ENCODE assay signal across 11 cellular contexts in genomic region chr3:108293858-108294257, GRCh38. TPM values are rescaled to one million over a fixed set of nuclear protein-coding genes. Genes with fewer than 3 reads are reported as not detected.
A peak's percentile ranks its signal among the peaks of the same experiment; 100 is the strongest.
DNase-seq lines count a peak whose midpoint lies in the region; ATAC-seq, FAIRE-seq and TF ChIP-seq lines count a peak whose summit lies in the region.
"Had no signal": no experiment of that assay in that cellular context is flagged by ENCODE, and none has a peak within 500 bp of the region (broad histone marks: within the 10 kb centered on the region; RNA-seq: fewer than 3 reads in every experiment).

No MANE protein-coding gene starts in this region.

- H3K27ac Mint-ChIP-seq in T-cell = peak overlapping the region; percentile 37 to 64

- no peaks in the 10 kb centered on the region for H3K9me3 ChIP-seq in breast epithelium
- peaks cover 0 to 5% (median 0%) of the 10 kb centered on the region in 4 donors for H3K9me3 ChIP-seq in tibial nerve

- H3K27me3 ChIP-seq in breast epithelium (no peaks in the 10 kb centered on the region), tibial nerve (no peaks in the 10 kb centered on the region)
- H3K27me3 ChIP-seq: dorsolateral prefrontal cortex had no signal

- FAIRE-seq in RCC 7860 (lab: Jason Lieb, UNC) = no peak

- peaks cover 30 to 36% (median 34%) of the 10 kb centered on the region in 3 donors for H3K4me1 Mint-ChIP-seq in T-cell

- TF ChIP-seq CTCF in GM13977 (IDR thresholded peaks at IDR 0.05; ENCODE audit: extremely low read depth, insufficient read depth, missing control alignments) (no peak), breast epithelium (IDR thresholded peaks at IDR 0.05) (no peak), tibial nerve (IDR thresholded peaks at IDR 0.05) (no peak)

- CTCF ChIA-PET in T-cell (lab: Charles Lee) = no interaction called here

- TF ChIP-seq EP300 in tibial nerve (IDR thresholded peaks at IDR 0.05) = no peak

- intact Hi-C loops in breast epithelium (cut with DNase I; ENCODE audit: low total_unique reads) = no loop called here

- TF ChIP-seq POLR2A in breast epithelium (IDR thresholded peaks at IDR 0.05) (no peak), tibial nerve (IDR thresholded peaks at IDR 0.05) (no peak)

- H3K36me3 ChIP-seq in breast epithelium = no peaks in the 10 kb centered on the region
- no peaks in the 10 kb centered on the region for H3K36me3 ChIP-seq in tibial nerve

- in situ Hi-C loops in GM13977 (cut with MboI; ENCODE audit: low pct_unique_long_range_greater_than_20kb, low sequenced_read_pairs, unreplicated experiment) = no loop called here

- WGBS in tibial nerve, 2 donors = 85 to 89% methylated on average over 4 of the region's 4 CpGs

- DNase-seq in GM13977 (ENCODE audit: low spot score) (peak; percentile 38), T-cell (no peak), breast epithelium (ENCODE audit: low spot score in 2 of 2) (no peak), tibial nerve (ENCODE audit: low spot score in 2 of 2) (no peak), RCC 7860 (ENCODE audit: low spot score) (no peak)
- no peak for DNase-seq in activated CD4-positive, alpha-beta T cell treated with anti-CD3 and anti-CD28 coated beads, Interleukin-2, amount 50 U/mL, for 4 hours
- DNase-seq: dorsolateral prefrontal cortex, NCI-H446, posterior cingulate gyrus had no signal

- no peaks in the 10 kb centered on the region for H3K36me3 Mint-ChIP-seq in T-cell

- H3K4me3 ChIP-seq in breast epithelium (no peak overlapping the region), tibial nerve (no peak overlapping the region)
- H3K4me3 ChIP-seq: dorsolateral prefrontal cortex had no signal

- H3K9me3 Mint-ChIP-seq in T-cell = no peaks in the 10 kb centered on the region

- H3K4me1 ChIP-seq in breast epithelium = no peaks in the 10 kb centered on the region
- H3K4me1 ChIP-seq in tibial nerve = no peaks in the 10 kb centered on the region

- peak overlapping the region in 1 of 3 donors; percentile 40 for H3K4me3 Mint-ChIP-seq in T-cell

- ATAC-seq in GM19467 (IDR thresholded peaks at IDR 0.05; ENCODE audit: unreplicated experiment) (peak; percentile 57), HG03097 (IDR thresholded peaks at IDR 0.05; ENCODE audit: low FRiP score, unreplicated experiment) (peak; percentile 62), T-cell (replicated peaks in 1 of 4) (peak; percentile 54 to 68 (median 61))

- POLR2A ChIA-PET in T-cell (lab: Charles Lee) = no interaction called here

- H3K27ac ChIP-seq in breast epithelium (no peak overlapping the region), tibial nerve (no peak overlapping the region)
- H3K27ac ChIP-seq: dorsolateral prefrontal cortex had no signal

- no peaks in the 10 kb centered on the region for H3K27me3 Mint-ChIP-seq in T-cell

RNA-seq across cellular contexts. Expression of gene HHLA2, which starts 2.5 kb away (rescaled TPM):
- total RNA-seq in T-cell (1 to 10 TPM in 1 of 5 donors, under 1 TPM in 4; 0.28 to 1.5 (median 0.35) TPM), breast epithelium (1 to 10 TPM in 1 of 3 donors, not detected in 2; 1.6 TPM), tibial nerve (1 to 10 TPM in 1 of 4 donors, under 1 TPM in 1, not detected in 2; 0.21 to 6.1 TPM)
